In genomic region chr5:14744296-14745187, GRCh38 we compare ENCODE assay signal across 1 cellular context.
TF ChIP-seq lines count a peak whose summit lies in the region.

No MANE protein-coding gene starts in this region.

TF ChIP-seq in HepG2, 621 proteins besides CTCF, POLR2A, EP300 and RAD21 (continued from another document and continues in another):
- TF ChIP-seq ZFP91 (CRISPR knock-in tag; IDR thresholded peaks at IDR 0.05; ENCODE audit: borderline replicate concordance), result no peak
- TF ChIP-seq KDM2A (CRISPR knock-in tag; IDR thresholded peaks at IDR 0.05; ENCODE audit: borderline replicate concordance, low read depth), result no peak
- TF ChIP-seq SP1 (IDR thresholded peaks at IDR 0.05), result no peak
- no peak for TF ChIP-seq SP1 (CRISPR knock-in tag; IDR thresholded peaks at IDR 0.05)
- no peak for TF ChIP-seq ZNF451 (CRISPR knock-in tag; IDR thresholded peaks at IDR 0.05)
- TF ChIP-seq ZNF776 (CRISPR knock-in tag; IDR thresholded peaks at IDR 0.05), result no peak
- no peak for TF ChIP-seq ARID2 (CRISPR knock-in tag; IDR thresholded peaks at IDR 0.05; ENCODE audit: borderline replicate concordance)
- no peak for TF ChIP-seq TAF15 (IDR thresholded peaks at IDR 0.05; ENCODE audit: low read depth, low read length, poor library complexity, severe bottlenecking)
- peak; percentile 74 for TF ChIP-seq RARA (CRISPR knock-in tag; IDR thresholded peaks at IDR 0.05)
- TF ChIP-seq DBP (CRISPR knock-in tag; IDR thresholded peaks at IDR 0.05; ENCODE audit: not compliant biosample characterization), result no peak
- no peak for TF ChIP-seq ZNF143 (CRISPR knock-in tag; IDR thresholded peaks at IDR 0.05)
- no peak for TF ChIP-seq KDM5A (IDR thresholded peaks at IDR 0.05; ENCODE audit: borderline replicate concordance, low read length)
- peak; percentile 77; the same call in 1 of the 2 replicates for TF ChIP-seq ZNF292 (CRISPR knock-in tag; IDR thresholded peaks at IDR 0.05; ENCODE audit: borderline replicate concordance, low read depth)
- TF ChIP-seq ZFP90 (CRISPR knock-in tag; IDR thresholded peaks at IDR 0.05; ENCODE audit: borderline replicate concordance), result no peak
- no peak for TF ChIP-seq PBX3 (CRISPR knock-in tag; IDR thresholded peaks at IDR 0.05; ENCODE audit: borderline replicate concordance)
- TF ChIP-seq ZNF12 (CRISPR knock-in tag; IDR thresholded peaks at IDR 0.05), result no peak
- no peak for TF ChIP-seq BRCA1 (CRISPR knock-in tag; IDR thresholded peaks at IDR 0.05)
- peak; percentile 93 for TF ChIP-seq ZNF687 (CRISPR knock-in tag; IDR thresholded peaks at IDR 0.05)
- TF ChIP-seq MLLT10 (CRISPR knock-in tag; IDR thresholded peaks at IDR 0.05), result no peak
- no peak for TF ChIP-seq NFATC3 (CRISPR knock-in tag; IDR thresholded peaks at IDR 0.05)
- TF ChIP-seq ZNF512B (CRISPR knock-in tag; IDR thresholded peaks at IDR 0.05; ENCODE audit: borderline replicate concordance), result no peak
- TF ChIP-seq REXO4 (CRISPR knock-in tag; IDR thresholded peaks at IDR 0.05; ENCODE audit: borderline replicate concordance), result no peak
- TF ChIP-seq BRD4 (CRISPR knock-in tag; IDR thresholded peaks at IDR 0.05), result no peak
- no peak for TF ChIP-seq SNAPC4 (CRISPR knock-in tag; IDR thresholded peaks at IDR 0.05)
- no peak for TF ChIP-seq RFX3 (CRISPR knock-in tag; IDR thresholded peaks at IDR 0.05)
- TF ChIP-seq SETDB1 (CRISPR knock-in tag; IDR thresholded peaks at IDR 0.05; ENCODE audit: borderline replicate concordance), result no peak
- no peak for TF ChIP-seq NFYB (CRISPR knock-in tag; IDR thresholded peaks at IDR 0.05)
- TF ChIP-seq ZNF33B (CRISPR knock-in tag; IDR thresholded peaks at IDR 0.05), result no peak
- TF ChIP-seq ZNF432 (CRISPR knock-in tag; IDR thresholded peaks at IDR 0.05; ENCODE audit: borderline replicate concordance), result no peak
- TF ChIP-seq LRRFIP1 (CRISPR knock-in tag; conservative IDR thresholded peaks at IDR 0.05), result no peak
- no peak for TF ChIP-seq ZNF142 (CRISPR knock-in tag; IDR thresholded peaks at IDR 0.05)
- no peak for TF ChIP-seq RFX1 (IDR thresholded peaks at IDR 0.05)
- TF ChIP-seq PITX1 (CRISPR knock-in tag; IDR thresholded peaks at IDR 0.05), result 0 out of 2 replicates have a peak, but pooled peaks have one; percentile 33
- TF ChIP-seq ISX (CRISPR knock-in tag; conservative IDR thresholded peaks at IDR 0.05), result no peak
- TF ChIP-seq SNAPC2 (CRISPR knock-in tag; IDR thresholded peaks at IDR 0.05), result no peak
